ENCODE assay signal across 17 cellular contexts in the genomic region with DNA sequence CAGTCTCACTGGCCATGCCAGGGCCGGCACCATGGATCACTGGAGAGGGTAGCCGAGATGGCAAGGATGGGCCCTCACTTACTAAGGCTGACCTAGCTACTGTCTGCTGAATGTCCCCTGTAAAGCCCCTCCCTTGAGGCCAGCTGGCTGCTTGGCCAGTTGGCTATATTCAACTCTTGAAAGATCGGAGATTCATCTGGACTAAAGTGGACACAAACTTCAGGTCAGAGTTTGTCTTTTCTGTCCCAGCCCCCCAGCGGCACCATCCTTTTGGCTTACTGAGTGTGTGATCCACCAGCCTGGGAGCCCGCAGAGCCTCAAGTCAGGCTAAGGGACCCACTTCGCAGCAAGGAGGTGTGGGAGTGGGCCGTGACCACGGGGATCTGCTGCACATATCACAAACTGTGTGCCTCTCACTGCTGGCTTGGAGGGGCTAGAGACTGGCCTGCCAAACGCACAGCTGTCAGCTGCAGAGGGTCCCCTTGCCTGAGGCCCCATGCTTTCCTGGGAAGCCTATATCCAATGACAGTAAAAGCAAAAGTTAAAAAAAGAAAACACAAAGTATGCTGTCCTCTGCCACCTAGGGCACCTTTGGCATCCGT.
"Had no signal": no experiment of that assay in that cellular context is flagged by ENCODE, and none has a peak within 500 bp of the region (broad histone marks: within the 10 kb centered on the region; RNA-seq: fewer than 3 reads in every experiment).

No MANE protein-coding gene starts in this region.

- ATAC-seq: activated CD8-positive, alpha-beta T cell treated with anti-CD3 and anti-CD28 coated beads, Interleukin-2, amount 10 ng/mL, durations not matched to agents 7 days and 5 days; mucosa of descending colon; naive thymus-derived CD4-positive, alpha-beta T cell; stimulated activated naive CD8-positive, alpha-beta T cell treated with anti-CD3 and anti-CD28 coated beads, Interleukin-15, amount 100 ng/mL, for 72 hours; T-cell had no signal

- H3K4me3 ChIP-seq: colonic mucosa, esophagus muscularis mucosa, left ventricle myocardium inferior, mucosa of descending colon, SK-N-MC, smooth muscle cell, thoracic aorta had no signal

- H3K9me3 ChIP-seq: colonic mucosa, neutrophil had no signal

- H3K27ac ChIP-seq: colonic mucosa, esophagus muscularis mucosa, left ventricle myocardium inferior, neutrophil, SK-N-MC, thoracic aorta had no signal

- H3K27me3 Mint-ChIP-seq: naive thymus-derived CD4-positive, alpha-beta T cell; stimulated activated naive CD8-positive, alpha-beta T cell treated with anti-CD3 and anti-CD28 coated beads, Interleukin-15, amount 100 ng/mL, for 72 hours; T-cell had no signal

- H3K27ac Mint-ChIP-seq: activated CD8-positive, alpha-beta T cell treated with anti-CD3 and anti-CD28 coated beads, Interleukin-2, amount 10 ng/mL, durations not matched to agents 7 days and 5 days; naive thymus-derived CD4-positive, alpha-beta T cell; stimulated activated naive CD8-positive, alpha-beta T cell treated with anti-CD3 and anti-CD28 coated beads, Interleukin-15, amount 100 ng/mL, for 72 hours; T-cell had no signal

- H3K36me3 Mint-ChIP-seq: T-cell had no signal

- H3K4me1 ChIP-seq: colonic mucosa, esophagus muscularis mucosa had no signal

- H3K27me3 ChIP-seq: colonic mucosa, esophagus muscularis mucosa, neutrophil had no signal

- DNase-seq: activated CD8-positive, alpha-beta memory T cell treated with anti-CD3 and anti-CD28 coated beads, Interleukin-2, amount 50 U/mL, for 4 hours; activated CD8-positive, alpha-beta T cell treated with anti-CD3 and anti-CD28 coated beads, Interleukin-2, amount 10 ng/mL, durations not matched to agents 7 days and 5 days; activated naive CD4-positive, alpha-beta T cell treated with anti-CD3 and anti-CD28 coated beads, Interleukin-2, amount 50 U/mL, for 16 hours; amniotic stem cell; caudate nucleus; colonic mucosa; left ventricle myocardium inferior; mucosa of descending colon; naive thymus-derived CD4-positive, alpha-beta T cell; stimulated activated naive CD8-positive, alpha-beta T cell treated with anti-CD3 and anti-CD28 coated beads, Interleukin-15, amount 100 ng/mL, for 72 hours; T-cell; T-helper 9 cell had no signal

- H3K4me3 Mint-ChIP-seq: activated CD8-positive, alpha-beta T cell treated with anti-CD3 and anti-CD28 coated beads, Interleukin-2, amount 10 ng/mL, durations not matched to agents 7 days and 5 days; naive thymus-derived CD4-positive, alpha-beta T cell; stimulated activated naive CD8-positive, alpha-beta T cell treated with anti-CD3 and anti-CD28 coated beads, Interleukin-15, amount 100 ng/mL, for 72 hours; T-cell had no signal

- H3K36me3 ChIP-seq: colonic mucosa, esophagus muscularis mucosa, left ventricle myocardium inferior, neutrophil, thoracic aorta had no signal

- H3K4me1 Mint-ChIP-seq: stimulated activated naive CD8-positive, alpha-beta T cell treated with anti-CD3 and anti-CD28 coated beads, Interleukin-15, amount 100 ng/mL, for 72 hours had no signal

- H3K4me2 ChIP-seq: smooth muscle cell had no signal
